Comparison of ENCODE assay signal across 28 cellular contexts in genomic region chr3:107438671-107439070, GRCh38.
"Had no signal": no experiment of that assay in that cellular context is flagged by ENCODE, and none has a peak within 500 bp of the region (broad histone marks: within the 10 kb centered on the region; RNA-seq: fewer than 3 reads in every experiment).

No MANE protein-coding gene starts in this region.

- H3K27me3 ChIP-seq: brain microvascular endothelial cell, esophagus squamous epithelium, gastroesophageal sphincter had no signal

- H3K4me1 ChIP-seq: esophagus squamous epithelium, gastroesophageal sphincter, heart right ventricle had no signal

- DNase-seq: activated CD4-positive, alpha-beta memory T cell treated with anti-CD3 and anti-CD28 coated beads, Interleukin-2, amount 10 ng/mL, durations not matched to agents 7 days and 5 days; activated CD4-positive, alpha-beta T cell treated with anti-CD3 and anti-CD28 coated beads for 1 hour; activated CD4-positive, alpha-beta T cell treated with anti-CD3 and anti-CD28 coated beads for 4 hours; activated CD4-positive, alpha-beta T cell treated with anti-CD3 and anti-CD28 coated beads, Interleukin-2, amount 10 ng/mL, durations not matched to agents 7 days and 5 days; activated CD4-positive, alpha-beta T cell treated with anti-CD3 and anti-CD28 coated beads, Interleukin-2, amount 50 U/mL, for 4 hours; activated CD8-positive, alpha-beta memory T cell treated with anti-CD3 and anti-CD28 coated beads, Interleukin-2, amount 50 U/mL, for 48 hours; activated effector memory CD4-positive, alpha-beta T cell treated with Interleukin-2 at 50 U/mL for 16 hours; activated gamma-delta T cell treated with Interleukin-2 at 50 U/mL for 16 hours; activated naive CD4-positive, alpha-beta T cell treated with anti-CD3 and anti-CD28 coated beads, Interleukin-2, amount 50 U/mL, for 16 hours; activated naive CD4-positive, alpha-beta T cell treated with Interleukin-2 at 50 U/mL for 16 hours; activated T-cell treated with anti-CD3 and anti-CD28 coated beads for 4 hours; activated T-cell treated with anti-CD3 and anti-CD28 coated beads, Interleukin-2, amount 50 U/mL, for 24 hours; activated T-cell treated with anti-CD3 and anti-CD28 coated beads, Interleukin-2, amount 50 U/mL, for 72 hours; amniotic stem cell; anterior cingulate cortex; brain microvascular endothelial cell; effector CD8-positive, alpha-beta T cell; esophagus squamous epithelium; foreskin melanocyte; heart right ventricle; T-helper 2 cell had no signal

- H3K9me3 ChIP-seq: esophagus squamous epithelium, gastroesophageal sphincter, heart right ventricle had no signal

- FAIRE-seq: astrocyte, bronchial epithelial cell, colon, endometrium, endothelial cell of umbilical vein had no signal

- H3K4me3 ChIP-seq: esophagus squamous epithelium, gastroesophageal sphincter, heart right ventricle had no signal

- H3K27ac ChIP-seq: brain microvascular endothelial cell, epithelial cell of prostate, esophagus squamous epithelium, gastroesophageal sphincter, heart right ventricle had no signal

- H3K36me3 ChIP-seq: brain microvascular endothelial cell, esophagus squamous epithelium, gastroesophageal sphincter, heart right ventricle had no signal
